Comparison of ENCODE assay signal across 8 cellular contexts in the genomic region with DNA sequence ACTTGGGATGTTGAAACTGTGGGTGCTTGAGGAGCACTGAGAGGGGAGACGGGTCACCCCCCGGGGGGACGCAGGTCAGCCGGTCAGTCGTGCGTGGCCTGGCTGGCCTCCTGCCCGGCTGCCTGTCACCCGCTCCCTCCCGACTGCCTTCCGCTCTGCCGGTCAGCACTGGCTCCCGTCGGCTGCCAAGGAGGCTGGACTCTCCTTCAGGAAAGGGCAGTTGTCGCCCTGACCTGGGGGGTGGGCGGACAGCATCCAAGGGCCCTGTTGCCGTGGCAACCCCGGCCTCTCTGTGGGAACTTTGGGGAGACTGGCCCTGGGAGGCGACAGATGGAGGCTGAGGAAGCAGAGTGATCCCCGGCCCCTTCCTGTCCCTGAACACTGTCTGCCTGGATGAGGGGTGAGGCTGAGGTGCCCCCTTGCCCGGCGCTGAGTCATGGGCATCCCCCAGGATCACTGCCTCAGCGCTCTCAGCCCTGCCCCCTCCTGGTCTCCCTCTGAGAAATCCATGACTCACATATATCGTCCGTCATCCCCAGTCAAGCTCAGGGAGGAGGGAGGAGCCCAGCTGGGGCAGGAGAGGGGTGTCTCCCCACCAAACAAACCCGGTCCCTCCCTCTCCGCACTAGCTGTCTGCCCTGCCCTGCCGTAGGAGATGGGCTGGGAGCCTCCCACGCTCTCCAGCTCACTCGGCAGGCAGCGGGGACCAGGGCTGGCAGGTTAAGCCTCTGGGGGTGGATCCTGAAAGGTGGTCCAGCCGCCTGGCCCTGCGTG. TPM values are rescaled to one million over a fixed set of nuclear protein-coding genes. Genes with fewer than 3 reads are reported as not detected.
A peak's percentile ranks its signal among the peaks of the same experiment; 100 is the strongest.
DNase-seq lines count a peak whose midpoint lies in the region; ATAC-seq and TF ChIP-seq lines count a peak whose summit lies in the region.

Gene ADGRG1 (plus strand): TSS at position 623 of the 774 bp plus-strand sequence. CDS start 21,658 bp downstream, outside the sequence.

- intact Hi-C loops in heart right ventricle (cut with DNase I) = loop anchor here in 3 of 10 donors (1.0 to 2.0 kb wide), 2 partner anchors 18 to 19 kb away; no protein-coding TSS in a partner anchor
- intact Hi-C loops in vagina (cut with DNase I) = no loop called here

- ATAC-seq in heart right ventricle (peak; percentile 70 to 88 (median 82)), HG02642 (IDR thresholded peaks at IDR 0.05; ENCODE audit: poor library complexity, unreplicated experiment) (no peak)

- no peaks in the 10 kb centered on the region for H3K36me3 ChIP-seq in heart right ventricle
- H3K36me3 ChIP-seq in vagina = no peaks in the 10 kb centered on the region

- H3K9me3 ChIP-seq in heart right ventricle = no peaks in the 10 kb centered on the region
- H3K9me3 ChIP-seq in vagina = no peaks in the 10 kb centered on the region

- H3K27me3 ChIP-seq in heart right ventricle (peaks cover 0 to 27% (median 0%) of the 10 kb centered on the region in 7 donors), vagina (no peaks in the 10 kb centered on the region)

- DNase-seq in NCI-H2196 (lab: John Stamatoyannopoulos, UW; ENCODE audit: unreplicated experiment) = peak; percentile 23
- DNase-seq in NCI-H2196 treated with DMSO at 0.1 percent for 48 hours (lab: John Stamatoyannopoulos, UW; ENCODE audit: unreplicated experiment) = no peak
- DNase-seq in RPMI7951 (ENCODE audit: low read depth) = peak; percentile 97
- peak in 52 of 56 donors; percentile 30 to 96 (median 78) for DNase-seq in amygdala (lab: John Stamatoyannopoulos, UW)
- peak; percentile 74 to 84 for DNase-seq in heart right ventricle
- peak; percentile 86 for DNase-seq in pons (ENCODE audit: low spot score)
- no peak for DNase-seq in vagina (ENCODE audit: extremely low spot score in 2 of 2)

- TF ChIP-seq POLR2A in vagina (IDR thresholded peaks at IDR 0.05) = peak in 1 of 2 donors; percentile 40

- H3K4me1 ChIP-seq in heart right ventricle = peaks cover 16 to 61% (median 42%) of the 10 kb centered on the region in 9 donors
- H3K4me1 ChIP-seq in vagina = peaks cover 52% of the 10 kb centered on the region

- WGBS in heart right ventricle, 2 donors = 9 to 15% methylated on average over 31 to 32 of the region's 32 CpGs

- peak in 5 of 9 donors; percentile 14 to 45 (median 17) for TF ChIP-seq CTCF in heart right ventricle (IDR thresholded peaks at IDR 0.05)
- TF ChIP-seq CTCF in vagina (IDR thresholded peaks at IDR 0.05) = no peak

- H3K4me3 ChIP-seq in heart right ventricle (peak within 1 kb of the TSS; percentile 39 to 63 (median 52)), vagina (peak within 1 kb of the TSS; percentile 39)

- peak within 1 kb of the TSS; percentile 72 to 92 (median 84) for H3K27ac ChIP-seq in heart right ventricle
- H3K27ac ChIP-seq in vagina = peak within 1 kb of the TSS; percentile 75

RNA-seq across cellular contexts. Expression of gene ADGRG1, which starts in this region (rescaled TPM):
- total RNA-seq in RPMI7951 (2014; rRNA removed; shearing (Covaris generic)) = 3.7 and 9.8 TPM in 2 replicates
- total RNA-seq in heart right ventricle = 10 to 100 TPM; 11.1 to 46.3 (median 18.5) TPM
- 10 to 100 TPM; 19.2 to 27.7 TPM for polyA plus RNA-seq in heart right ventricle
- total RNA-seq in vagina = 97.7 TPM

Comparison
In these comparisons a context has a peak if more than half of its experiments do, and no peak if none do; other contexts are left out.
1. DNase-seq: peak in NCI-H2196 (single experiment), RPMI7951 (single experiment), amygdala (52 of 56), heart right ventricle (2 of 2) and pons (single experiment); none in NCI-H2196 treated with DMSO at 0.1 percent for 48 hours (single experiment) and vagina (0 of 2).
2. CTCF ChIP-seq: peak in heart right ventricle (5 of 9); none in vagina (0 of 3).